In genomic region chr10:111107846-111108245, GRCh38 we compare ENCODE assay signal across 19 cellular contexts. TPM values are rescaled to one million over a fixed set of nuclear protein-coding genes. Genes with fewer than 3 reads are reported as not detected.
A peak's percentile ranks its signal among the peaks of the same experiment; 100 is the strongest.
DNase-seq lines count a peak whose midpoint lies in the region; ATAC-seq, FAIRE-seq and TF ChIP-seq lines count a peak whose summit lies in the region.
"Had no signal": no experiment of that assay in that cellular context is flagged by ENCODE, and none has a peak within 500 bp of the region (broad histone marks: within the 10 kb centered on the region; RNA-seq: fewer than 3 reads in every experiment).

No MANE protein-coding gene starts in this region.

- peaks cover 0 to 4% (median 0%) of the 10 kb centered on the region in 7 donors for H3K9me3 Mint-ChIP-seq in CD14-positive monocyte
- H3K9me3 Mint-ChIP-seq: CD4-positive, CD25-positive, alpha-beta regulatory T cell; CD8-positive, alpha-beta T cell; H9 had no signal

- no peak overlapping the region for H3K27ac Mint-ChIP-seq in CD14-positive monocyte
- H3K27ac Mint-ChIP-seq: CD4-positive, CD25-positive, alpha-beta regulatory T cell; CD8-positive, alpha-beta T cell; H9 had no signal

- H3K27ac ChIP-seq in pancreas: peak overlapping the region; percentile 46 to 69 (median 63)

- in situ Hi-C loops in GM13977 (cut with MboI; ENCODE audit: low pct_unique_long_range_greater_than_20kb, low sequenced_read_pairs, unreplicated experiment): no loop called here

- H3K4me3 ChIP-seq in LNCaP clone FGC (ENCODE audit: low read depth, low read length) (no peak overlapping the region), pancreas (no peak overlapping the region)

- H3K27me3 Mint-ChIP-seq in CD14-positive monocyte (ENCODE audit: low read depth in 3 of 3): peaks cover 0 to 4% (median 3%) of the 10 kb centered on the region in 3 donors

- H3K27me3 ChIP-seq in pancreas: no peaks in the 10 kb centered on the region

- H3K4me3 Mint-ChIP-seq in CD14-positive monocyte: no peak overlapping the region
- H3K4me3 Mint-ChIP-seq: CD4-positive, CD25-positive, alpha-beta regulatory T cell; CD8-positive, alpha-beta T cell; H9 had no signal

- no peak for TF ChIP-seq POLR2A in H54 (IDR thresholded peaks at IDR 0.05; ENCODE audit: low read depth, low read length)

- peaks cover 12 to 34% (median 28%) of the 10 kb centered on the region in 3 donors for H3K4me1 ChIP-seq in pancreas
- H3K4me1 ChIP-seq: Caco-2 had no signal

- no peaks in the 10 kb centered on the region for H3K9me3 ChIP-seq in pancreas
- H3K9me3 ChIP-seq: Caco-2 had no signal

- peak; percentile 27 for DNase-seq in CD14-positive monocyte (ENCODE audit: low spot score)
- peak; percentile 39 for DNase-seq in LNCaP clone FGC (ENCODE audit: low read depth)
- DNase-seq in left lobe of liver (ENCODE audit: low spot score): peak; percentile 74
- peak in 4 of 6 donors; percentile 40 to 68 (median 56) for DNase-seq in pancreas
- no peak for DNase-seq in NCI-H187 (lab: John Stamatoyannopoulos, UW)
- no peak for DNase-seq in H54 (ENCODE audit: insufficient read length, low spot score)
- no peak for DNase-seq in GM13977 (ENCODE audit: low spot score)
- DNase-seq: Caco-2; CD4-positive, CD25-positive, alpha-beta regulatory T cell; CD8-positive, alpha-beta T cell; DMS153; DND-41; GOT3; H9 had no signal

- H3K36me3 ChIP-seq in pancreas: no peaks in the 10 kb centered on the region

- FAIRE-seq in pancreas (lab: Jason Lieb, UNC): no peak
- no peak for FAIRE-seq in H54 (lab: Jason Lieb, UNC)
- FAIRE-seq: G401.6, GM18507 had no signal

- TF ChIP-seq CTCF in CD14-positive monocyte (IDR thresholded peaks at IDR 0.05) (no peak), LNCaP clone FGC (IDR thresholded peaks at IDR 0.05; ENCODE audit: control insufficient read depth, extremely low read depth, insufficient read depth) (no peak), pancreas (IDR thresholded peaks at IDR 0.05) (no peak), GM13977 (IDR thresholded peaks at IDR 0.05; ENCODE audit: extremely low read depth, insufficient read depth, missing control alignments) (no peak)

- WGBS in pancreas, 2 donors: 51 to 53% methylated on average over 4 of the region's 4 CpGs

- ATAC-seq in left lobe of liver (peak; percentile 91), pancreas (peak; percentile 56 to 75 (median 66))
- ATAC-seq: CD8-positive, alpha-beta T cell; HCT116 had no signal

- intact Hi-C loops in CD14-positive monocyte (cut with micrococcal nuclease): no loop called here
- intact Hi-C loops in pancreas (cut with DNase I): no loop called here

- H3K4me1 Mint-ChIP-seq in CD14-positive monocyte: no peaks in the 10 kb centered on the region
- H3K4me1 Mint-ChIP-seq: CD4-positive, CD25-positive, alpha-beta regulatory T cell had no signal

- no peaks in the 10 kb centered on the region for H3K36me3 Mint-ChIP-seq in CD14-positive monocyte
- H3K36me3 Mint-ChIP-seq: CD4-positive, CD25-positive, alpha-beta regulatory T cell; CD8-positive, alpha-beta T cell had no signal

RNA-seq across cellular contexts. Expression of gene ADRA2A, which starts 31.0 kb away (rescaled TPM):
- polyA plus RNA-seq in CD14-positive monocyte (not detected), pancreas (10 to 100 TPM; 15.0 to 42.3 TPM)
- total RNA-seq in left lobe of liver (0.53 TPM), pancreas (10 to 100 TPM; 12.6 to 40.7 (median 27.1) TPM)
- total RNA-seq: A172; A673; CD8-positive, alpha-beta T cell had no signal
- polyA plus RNA-seq: CD4-positive, CD25-positive, alpha-beta regulatory T cell had no signal

Comparison
In these comparisons a context has a peak if more than half of its experiments do, and no peak if none do; other contexts are left out.
1. DNase-seq: peak in CD14-positive monocyte (single experiment), LNCaP clone FGC (single experiment), left lobe of liver (single experiment) and pancreas (4 of 6); none in NCI-H187 (0 of 2), H54 (single experiment) and GM13977 (single experiment).